In the genomic region with DNA sequence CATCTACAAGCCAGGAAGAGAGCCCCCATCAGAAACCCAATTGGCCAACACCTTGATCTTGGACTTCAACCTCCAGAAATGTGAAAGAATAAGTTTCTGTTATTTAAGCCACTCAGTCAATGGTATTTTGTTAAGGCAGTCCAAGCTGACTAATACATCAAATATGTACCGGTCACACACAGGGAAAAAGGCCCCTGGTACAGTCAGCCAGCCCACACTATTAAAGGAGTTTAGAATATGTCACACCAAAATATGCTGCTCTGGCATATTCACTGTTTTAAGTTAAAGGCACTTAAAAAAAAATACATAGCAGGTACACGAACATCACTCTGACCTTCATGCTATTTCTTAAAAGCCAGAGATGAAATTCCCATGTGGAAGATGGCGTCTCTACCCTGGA, we compare ENCODE assay signal across 14 cellular contexts. TPM values are rescaled to one million over a fixed set of nuclear protein-coding genes. Genes with fewer than 3 reads are reported as not detected.
DNase-seq lines count a peak whose midpoint lies in the region; ATAC-seq and TF ChIP-seq lines count a peak whose summit lies in the region.
"Had no signal": no experiment of that assay in that cellular context is flagged by ENCODE, and none has a peak within 500 bp of the region (broad histone marks: within the 10 kb centered on the region; RNA-seq: fewer than 3 reads in every experiment).

No MANE protein-coding gene starts in this region.

- no peak for ATAC-seq in HG02870 (IDR thresholded peaks at IDR 0.05; ENCODE audit: unreplicated experiment)
- ATAC-seq in HG03025 (IDR thresholded peaks at IDR 0.05; ENCODE audit: low FRiP score, unreplicated experiment), result no peak
- ATAC-seq: T-helper 17 cell had no signal

- no peak overlapping the region for H3K4me3 ChIP-seq in choroid plexus epithelial cell (ENCODE audit: low read depth, low read length)
- H3K4me3 ChIP-seq: colonic mucosa had no signal

- CTCF ChIA-PET in GM10248 (lab: Yijun Ruan, JAX), result interaction anchor here (0.7 kb wide), 1 partner anchor 10 kb away, joined by 3 read pairs; no protein-coding TSS in a partner anchor

- DNase-seq in Daoy (ENCODE audit: low read depth) (peak; percentile 81), NCI-H226 (peak; percentile 79), choroid plexus epithelial cell (ENCODE audit: low read depth) (peak; percentile 92), mucosa of gallbladder (ENCODE audit: low spot score) (peak; percentile 13), GM10248 (ENCODE audit: extremely low spot score) (no peak), HuH-7.5 (ENCODE audit: low spot score) (no peak)
- DNase-seq: activated CD4-positive, alpha-beta memory T cell treated with anti-CD3 and anti-CD28 coated beads for 36 hours; activated gamma-delta T cell treated with Interleukin-2 at 50 U/mL for 16 hours; colonic mucosa; NCI-H2029 treated with DMSO at 0.1 percent for 48 hours; stimulated activated CD4-positive, alpha-beta T cell treated with anti-CD3 and anti-CD28 coated beads, Interleukin-4, amount 100 ng/mL, for 4 hours; T-helper 17 cell had no signal

- no peak for TF ChIP-seq CTCF in choroid plexus epithelial cell (conservative IDR thresholded peaks at IDR 0.05; ENCODE audit: low read depth, low read length)
- TF ChIP-seq CTCF in GM10248 (IDR thresholded peaks at IDR 0.05; ENCODE audit: control extremely low read depth, extremely low read depth, low read depth, missing control alignments), result no peak

- POLR2A ChIA-PET in GM10248 (lab: Yijun Ruan, JAX), result no interaction called here

RNA-seq across cellular contexts. Expression of a gene that starts 15.2 kb away (rescaled TPM):
- total RNA-seq in Daoy (2014; rRNA removed; shearing (Covaris generic)), result 102 and 166 TPM in 2 replicates
- total RNA-seq in mucosa of gallbladder, result 15.4 TPM

Comparison
In these comparisons a context has a peak if more than half of its experiments do, and no peak if none do; other contexts are left out.
1. DNase-seq: peak in Daoy (single experiment), NCI-H226 (single experiment), choroid plexus epithelial cell (single experiment) and mucosa of gallbladder (single experiment); none in GM10248 (single experiment) and HuH-7.5 (single experiment).